In the genomic region with DNA sequence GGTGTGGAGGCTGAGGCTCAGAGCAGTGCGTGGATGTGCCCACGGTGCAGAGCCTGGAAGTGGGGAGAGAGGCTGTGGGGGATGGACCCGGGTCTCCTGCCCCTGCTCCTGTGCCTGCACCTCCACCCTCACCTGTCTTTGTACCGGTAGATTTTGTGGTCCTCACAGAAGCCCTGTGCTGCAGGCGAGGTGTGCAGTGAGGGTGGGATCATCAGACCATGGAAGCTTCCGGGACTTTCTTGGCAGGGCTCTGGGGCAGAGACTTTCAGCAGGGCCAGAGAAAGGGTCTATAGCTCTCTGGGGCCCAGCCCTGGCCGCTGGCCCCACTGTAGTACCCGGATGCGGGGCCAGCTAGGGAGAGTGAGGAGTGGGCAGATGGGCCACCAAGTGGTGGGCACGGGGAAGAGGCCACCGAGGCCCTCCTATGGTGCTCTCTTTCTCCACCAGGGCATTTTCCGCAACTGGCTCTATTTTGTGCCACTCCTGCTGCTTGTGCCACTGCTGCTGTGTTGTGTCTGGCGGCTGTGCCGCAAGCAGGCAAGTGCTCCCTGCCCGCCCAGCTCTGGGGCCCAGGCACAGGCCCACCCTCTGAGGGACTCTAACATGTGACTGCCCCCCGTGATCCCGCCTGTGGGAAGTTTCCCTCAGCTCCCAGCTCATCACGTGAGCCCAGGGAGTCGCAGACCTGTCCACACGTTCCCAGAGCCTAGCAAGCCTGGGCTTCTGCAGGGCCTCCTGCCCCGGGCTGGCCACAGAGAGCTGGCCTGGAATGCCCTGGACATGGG, we compare ENCODE assay signal across 2 cellular contexts.
TF ChIP-seq lines count a peak whose summit lies in the region.

No MANE protein-coding gene starts in this region.

TF ChIP-seq in H1, 55 proteins besides CTCF, POLR2A, EP300 and RAD21:
- TF ChIP-seq RBBP5 (IDR thresholded peaks at IDR 0.05; ENCODE audit: borderline replicate concordance, low read depth, low read length) (no peak), SIN3A (conservative IDR thresholded peaks at IDR 0.05 in 1 of 2, IDR thresholded peaks at IDR 0.05 in 1 of 2; ENCODE audit: low read depth in 1 of 2, low read length in 2 of 2) (no peak), SRF (IDR thresholded peaks at IDR 0.05; ENCODE audit: low read depth, low read length) (no peak), SP2 (IDR thresholded peaks at IDR 0.05; ENCODE audit: low read length) (no peak), KDM1A (IDR thresholded peaks at IDR 0.05; ENCODE audit: borderline replicate concordance, low read length) (no peak), SAP30 (IDR thresholded peaks at IDR 0.05; ENCODE audit: insufficient read depth, insufficient replicate concordance, low read length) (no peak)

TF ChIP-seq in HepG2, 621 proteins besides CTCF, POLR2A, EP300 and RAD21:
- TF ChIP-seq ZSCAN22 (CRISPR knock-in tag; IDR thresholded peaks at IDR 0.05): no peak
- TF ChIP-seq HMG20A (CRISPR knock-in tag; IDR thresholded peaks at IDR 0.05; ENCODE audit: borderline replicate concordance): no peak
- no peak for TF ChIP-seq ZNF816 (CRISPR knock-in tag; IDR thresholded peaks at IDR 0.05; ENCODE audit: borderline replicate concordance)
- TF ChIP-seq, protein P1, sequence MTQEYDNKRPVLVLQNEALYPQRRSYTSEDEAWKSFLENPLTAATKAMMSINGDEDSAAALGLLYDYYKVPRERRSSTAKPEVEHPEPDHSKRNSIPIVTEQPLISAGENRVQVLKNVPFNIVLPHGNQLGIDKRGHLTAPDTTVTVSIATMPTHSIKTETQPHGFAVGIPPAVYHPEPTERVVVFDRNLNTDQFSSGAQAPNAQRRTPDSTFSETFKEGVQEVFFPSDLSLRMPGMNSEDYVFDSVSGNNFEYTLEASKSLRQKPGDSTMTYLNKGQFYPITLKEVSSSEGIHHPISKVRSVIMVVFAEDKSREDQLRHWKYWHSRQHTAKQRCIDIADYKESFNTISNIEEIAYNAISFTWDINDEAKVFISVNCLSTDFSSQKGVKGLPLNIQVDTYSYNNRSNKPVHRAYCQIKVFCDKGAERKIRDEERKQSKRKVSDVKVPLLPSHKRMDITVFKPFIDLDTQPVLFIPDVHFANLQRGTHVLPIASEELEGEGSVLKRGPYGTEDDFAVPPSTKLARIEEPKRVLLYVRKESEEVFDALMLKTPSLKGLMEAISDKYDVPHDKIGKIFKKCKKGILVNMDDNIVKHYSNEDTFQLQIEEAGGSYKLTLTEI (CRISPR knock-in tag; conservative IDR thresholded peaks at IDR 0.05): no peak
- no peak for TF ChIP-seq TSC22D2 (CRISPR knock-in tag; IDR thresholded peaks at IDR 0.05; ENCODE audit: borderline replicate concordance)
- TF ChIP-seq NFE2L2 (IDR thresholded peaks at IDR 0.05; ENCODE audit: low read length): no peak
- TF ChIP-seq TMF1 (CRISPR knock-in tag; IDR thresholded peaks at IDR 0.05; ENCODE audit: low read depth): no peak
- no peak for TF ChIP-seq MAFK (conservative IDR thresholded peaks at IDR 0.05 in 1 of 2, IDR thresholded peaks at IDR 0.05 in 1 of 2; ENCODE audit: low read length in 2 of 2)
- no peak for TF ChIP-seq SIX4 (CRISPR knock-in tag; IDR thresholded peaks at IDR 0.05)
- no peak for TF ChIP-seq ZNF678 (CRISPR knock-in tag; IDR thresholded peaks at IDR 0.05)
- TF ChIP-seq ZNF556 (CRISPR knock-in tag; IDR thresholded peaks at IDR 0.05; ENCODE audit: borderline replicate concordance): no peak
- TF ChIP-seq, protein P2, sequence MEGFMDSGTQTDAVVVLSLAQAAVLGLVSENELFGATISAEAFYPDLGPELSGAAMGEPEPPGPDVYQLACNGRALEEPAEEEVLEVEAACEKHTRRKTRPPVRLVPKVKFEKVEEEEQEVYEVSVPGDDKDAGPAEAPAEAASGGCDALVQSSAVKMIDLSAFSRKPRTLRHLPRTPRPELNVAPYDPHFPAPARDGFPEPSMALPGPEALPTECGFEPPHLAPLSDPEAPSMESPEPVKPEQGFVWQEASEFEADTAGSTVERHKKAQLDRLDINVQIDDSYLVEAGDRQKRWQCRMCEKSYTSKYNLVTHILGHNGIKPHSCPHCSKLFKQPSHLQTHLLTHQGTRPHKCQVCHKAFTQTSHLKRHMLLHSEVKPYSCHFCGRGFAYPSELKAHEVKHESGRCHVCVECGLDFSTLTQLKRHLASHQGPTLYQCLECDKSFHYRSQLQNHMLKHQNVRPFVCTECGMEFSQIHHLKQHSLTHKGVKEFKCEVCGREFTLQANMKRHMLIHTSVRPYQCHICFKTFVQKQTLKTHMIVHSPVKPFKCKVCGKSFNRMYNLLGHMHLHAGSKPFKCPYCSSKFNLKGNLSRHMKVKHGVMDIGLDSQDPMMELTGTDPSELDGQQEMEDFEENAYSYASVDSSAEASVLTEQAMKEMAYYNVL (CRISPR knock-in tag; IDR thresholded peaks at IDR 0.05; ENCODE audit: borderline replicate concordance): no peak
- TF ChIP-seq, protein P3, sequence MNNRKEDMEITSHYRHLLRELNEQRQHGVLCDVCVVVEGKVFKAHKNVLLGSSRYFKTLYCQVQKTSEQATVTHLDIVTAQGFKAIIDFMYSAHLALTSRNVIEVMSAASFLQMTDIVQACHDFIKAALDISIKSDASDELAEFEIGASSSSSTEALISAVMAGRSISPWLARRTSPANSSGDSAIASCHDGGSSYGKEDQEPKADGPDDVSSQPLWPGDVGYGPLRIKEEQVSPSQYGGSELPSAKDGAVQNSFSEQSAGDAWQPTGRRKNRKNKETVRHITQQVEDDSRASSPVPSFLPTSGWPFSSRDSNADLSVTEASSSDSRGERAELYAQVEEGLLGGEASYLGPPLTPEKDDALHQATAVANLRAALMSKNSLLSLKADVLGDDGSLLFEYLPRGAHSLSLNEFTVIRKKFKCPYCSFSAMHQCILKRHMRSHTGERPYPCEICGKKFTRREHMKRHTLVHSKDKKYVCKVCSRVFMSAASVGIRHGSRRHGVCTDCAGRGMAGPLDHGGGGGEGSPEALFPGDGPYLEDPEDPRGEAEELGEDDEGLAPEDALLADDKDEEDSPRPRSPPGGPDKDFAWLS (CRISPR knock-in tag; IDR thresholded peaks at IDR 0.05; ENCODE audit: borderline replicate concordance): no peak
